ENCODE assay signal across 11 cellular contexts in genomic region chr7:75055830-75056431, GRCh38. TPM values are rescaled to one million over a fixed set of nuclear protein-coding genes. Genes with fewer than 3 reads are reported as not detected.
DNase-seq lines count a peak whose midpoint lies in the region; ATAC-seq and TF ChIP-seq lines count a peak whose summit lies in the region.
"Had no signal": no experiment of that assay in that cellular context is flagged by ENCODE, and none has a peak within 500 bp of the region (broad histone marks: within the 10 kb centered on the region; RNA-seq: fewer than 3 reads in every experiment).

No MANE protein-coding gene starts in this region.

- ATAC-seq in omental fat pad (ENCODE audit: low FRiP score) (peak; percentile 35), upper lobe of right lung (no peak), HG02678 (IDR thresholded peaks at IDR 0.05; ENCODE audit: unreplicated experiment) (no peak), HG02840 (IDR thresholded peaks at IDR 0.05; ENCODE audit: low FRiP score, unreplicated experiment) (no peak)
- ATAC-seq: left colon had no signal

- H3K4me3 ChIP-seq in ascending aorta (peak overlapping the region in 1 of 2 donors; percentile 33), upper lobe of right lung (no peak overlapping the region)
- H3K4me3 ChIP-seq: PC-9 had no signal

- intact Hi-C loops in ascending aorta (cut with DNase I): loop anchor here (2.0 kb wide), 1 partner anchor 17 kb away; the partner anchor contains the start of gene RCC1L
- intact Hi-C loops in upper lobe of right lung (cut with DNase I): no loop called here

- peak overlapping the region; percentile 81 to 85 for H3K27ac ChIP-seq in ascending aorta
- H3K27ac ChIP-seq in upper lobe of right lung: peak overlapping the region; percentile 47
- H3K27ac ChIP-seq: PC-9 had no signal

- DNase-seq in ascending aorta (ENCODE audit: low spot score in 2 of 2) (peak in 1 of 2 donors; percentile 77), fibroblast of peridontal ligament (ENCODE audit: extremely low read depth) (peak; percentile 66), omental fat pad (ENCODE audit: low spot score) (no peak), upper lobe of right lung (no peak), UCSD-AML1 (lab: John Stamatoyannopoulos, UW; ENCODE audit: unreplicated experiment) (no peak)
- DNase-seq: DND-41, foreskin melanocyte, left colon, PC-9 had no signal

- H3K36me3 ChIP-seq in ascending aorta: peaks cover 44 to 56% of the 10 kb centered on the region in 2 donors
- peaks cover 89% of the 10 kb centered on the region for H3K36me3 ChIP-seq in upper lobe of right lung

- H3K4me1 ChIP-seq in ascending aorta: peaks cover 10 to 36% of the 10 kb centered on the region in 2 donors
- peaks cover 6% of the 10 kb centered on the region for H3K4me1 ChIP-seq in upper lobe of right lung

- H3K27me3 ChIP-seq in ascending aorta (no peaks in the 10 kb centered on the region), upper lobe of right lung (no peaks in the 10 kb centered on the region)

- TF ChIP-seq CTCF in ascending aorta (IDR thresholded peaks at IDR 0.05) (no peak), omental fat pad (IDR thresholded peaks at IDR 0.05) (no peak), upper lobe of right lung (IDR thresholded peaks at IDR 0.05) (no peak)

- no peaks in the 10 kb centered on the region for H3K9me3 ChIP-seq in ascending aorta
- H3K9me3 ChIP-seq in upper lobe of right lung: no peaks in the 10 kb centered on the region

RNA-seq across cellular contexts. Expression of gene RCC1L, which starts 17.7 kb away (rescaled TPM):
- 25.2 TPM for total RNA-seq in ascending aorta
- 10 to 100 TPM; 37.0 to 45.7 (median 40.1) TPM for total RNA-seq in omental fat pad
- total RNA-seq in upper lobe of right lung: 33.1 TPM

RNA-seq across cellular contexts. Expression of gene GTF2IRD2B, which starts 36.5 kb away (rescaled TPM):
- total RNA-seq in ascending aorta: 38.4 TPM
- total RNA-seq in omental fat pad: 10 to 100 TPM; 36.0 to 45.9 (median 40.9) TPM
- 46.5 TPM for total RNA-seq in upper lobe of right lung
